Comparison of ENCODE assay signal across 8 cellular contexts in the genomic region with DNA sequence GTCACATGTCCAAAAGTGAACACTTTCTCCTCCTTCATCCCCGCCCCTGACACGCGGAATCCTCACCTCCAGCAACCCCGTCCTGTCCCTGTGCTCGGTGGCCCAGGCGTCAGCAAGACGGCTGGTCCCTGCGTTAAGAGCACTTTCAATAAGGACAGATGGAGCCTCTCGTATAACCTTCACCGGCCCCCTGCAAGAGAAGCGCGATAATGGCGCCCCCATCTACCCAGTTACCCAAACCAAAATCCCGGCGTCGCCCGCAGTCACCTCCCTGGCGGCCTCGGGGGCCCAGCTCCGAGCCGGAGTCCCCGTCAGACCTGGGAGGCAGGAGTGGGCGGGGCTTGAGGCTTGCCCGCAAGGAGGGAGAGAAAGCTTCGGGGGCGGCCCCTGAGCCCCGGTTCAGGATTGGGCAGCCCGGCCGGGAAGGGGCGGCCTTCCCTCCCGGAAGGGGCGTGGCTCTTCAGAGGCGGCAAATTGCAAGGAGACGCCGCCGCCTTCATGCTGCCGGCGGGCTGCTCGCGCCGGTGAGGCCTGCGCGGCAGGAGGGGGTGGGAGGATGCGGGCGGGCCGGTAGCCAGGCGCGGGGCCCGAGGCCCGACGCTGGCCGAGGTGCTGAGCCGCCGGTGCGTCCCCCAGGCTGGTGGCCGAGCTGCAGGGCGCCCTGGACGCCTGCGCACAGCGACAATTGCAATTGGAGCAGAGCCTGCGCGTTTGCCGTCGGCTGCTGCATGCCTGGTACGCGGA. TPM values are rescaled to one million over a fixed set of nuclear protein-coding genes. Genes with fewer than 3 reads are reported as not detected.
DNase-seq lines count a peak whose midpoint lies in the region; ATAC-seq and TF ChIP-seq lines count a peak whose summit lies in the region.

A gene with protein sequence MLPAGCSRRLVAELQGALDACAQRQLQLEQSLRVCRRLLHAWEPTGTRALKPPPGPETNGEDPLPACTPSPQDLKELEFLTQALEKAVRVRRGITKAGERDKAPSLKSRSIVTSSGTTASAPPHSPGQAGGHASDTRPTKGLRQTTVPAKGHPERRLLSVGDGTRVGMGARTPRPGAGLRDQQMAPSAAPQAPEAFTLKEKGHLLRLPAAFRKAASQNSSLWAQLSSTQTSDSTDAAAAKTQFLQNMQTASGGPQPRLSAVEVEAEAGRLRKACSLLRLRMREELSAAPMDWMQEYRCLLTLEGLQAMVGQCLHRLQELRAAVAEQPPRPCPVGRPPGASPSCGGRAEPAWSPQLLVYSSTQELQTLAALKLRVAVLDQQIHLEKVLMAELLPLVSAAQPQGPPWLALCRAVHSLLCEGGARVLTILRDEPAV (plus strand): TSS at position 463 of the 744 bp plus-strand sequence. CDS start 36 bp downstream, at position 499.

- H3K9me3 ChIP-seq in thyroid gland: no peaks in the 10 kb centered on the region

- peak; percentile 87 for DNase-seq in NCI-H1105 (lab: John Stamatoyannopoulos, UW)
- peak; percentile 94 for DNase-seq in SKM-1 (lab: John Stamatoyannopoulos, UW; ENCODE audit: unreplicated experiment)
- peak; percentile 99 for DNase-seq in glutamatergic neuron
- peak; percentile 97 for DNase-seq in osteocyte (ENCODE audit: extremely low spot score, unreplicated experiment)
- DNase-seq in thyroid gland: peak; percentile 98

- TF ChIP-seq CTCF in glutamatergic neuron (IDR thresholded peaks at IDR 0.05; ENCODE audit: partially characterized antibody, unreplicated experiment): peak; percentile 9
- no peak for TF ChIP-seq CTCF in osteocyte (IDR thresholded peaks at IDR 0.05)
- no peak for TF ChIP-seq CTCF in thyroid gland (IDR thresholded peaks at IDR 0.05)

- H3K9me3 Mint-ChIP-seq in activated naive CD4-positive, alpha-beta T cell treated with anti-CD3 and anti-CD28 coated beads, Interleukin-2, amount 50 U/mL, for 24 hours: no peaks in the 10 kb centered on the region
- H3K9me3 Mint-ChIP-seq in glutamatergic neuron (ENCODE audit: unreplicated experiment): peaks cover 6% of the 10 kb centered on the region
- no peaks in the 10 kb centered on the region for H3K9me3 Mint-ChIP-seq in osteocyte (ENCODE audit: unreplicated experiment)

- 0 to 1% methylated on average over 27 to 45 of the region's 66 CpGs for WGBS in thyroid gland, 2 donors

- H3K36me3 Mint-ChIP-seq in activated naive CD4-positive, alpha-beta T cell treated with anti-CD3 and anti-CD28 coated beads, Interleukin-2, amount 50 U/mL, for 24 hours: no peaks in the 10 kb centered on the region
- H3K36me3 Mint-ChIP-seq in glutamatergic neuron (ENCODE audit: unreplicated experiment) (no peaks in the 10 kb centered on the region), osteocyte (ENCODE audit: unreplicated experiment) (peaks cover 3% of the 10 kb centered on the region)

- H3K27ac Mint-ChIP-seq in activated naive CD4-positive, alpha-beta T cell treated with anti-CD3 and anti-CD28 coated beads, Interleukin-2, amount 50 U/mL, for 24 hours: peak within 1 kb of the TSS; percentile 82
- H3K27ac Mint-ChIP-seq in glutamatergic neuron (ENCODE audit: unreplicated experiment) (peak within 1 kb of the TSS; percentile 90), osteocyte (ENCODE audit: unreplicated experiment) (peak within 1 kb of the TSS; percentile 80)

- intact Hi-C loops in thyroid gland (cut with DNase I): no loop called here

- no peak within 1 kb of the TSS for H3K27ac ChIP-seq in thyroid gland

- H3K4me3 ChIP-seq in GM08714 (ENCODE audit: low read length) (peak within 1 kb of the TSS; percentile 86), thyroid gland (replicated peaks in 1 of 3) (peak within 1 kb of the TSS in 2 of 3 donors; percentile 46 to 77)

- no peaks in the 10 kb centered on the region for H3K36me3 ChIP-seq in thyroid gland

- H3K27me3 Mint-ChIP-seq in activated naive CD4-positive, alpha-beta T cell treated with anti-CD3 and anti-CD28 coated beads, Interleukin-2, amount 50 U/mL, for 24 hours: no peaks in the 10 kb centered on the region
- H3K27me3 Mint-ChIP-seq in glutamatergic neuron (ENCODE audit: unreplicated experiment) (peaks cover 14% of the 10 kb centered on the region), osteocyte (ENCODE audit: unreplicated experiment) (no peaks in the 10 kb centered on the region)

- peak within 1 kb of the TSS; percentile 91 for H3K4me3 Mint-ChIP-seq in activated naive CD4-positive, alpha-beta T cell treated with anti-CD3 and anti-CD28 coated beads, Interleukin-2, amount 50 U/mL, for 24 hours
- H3K4me3 Mint-ChIP-seq in glutamatergic neuron (ENCODE audit: unreplicated experiment): peak within 1 kb of the TSS; percentile 99
- H3K4me3 Mint-ChIP-seq in osteocyte (ENCODE audit: unreplicated experiment): peak within 1 kb of the TSS; percentile 81

- H3K4me1 ChIP-seq in thyroid gland: peaks cover 13 to 14% of the 10 kb centered on the region in 2 donors

- H3K4me1 Mint-ChIP-seq in activated naive CD4-positive, alpha-beta T cell treated with anti-CD3 and anti-CD28 coated beads, Interleukin-2, amount 50 U/mL, for 24 hours: peaks cover 6% of the 10 kb centered on the region
- H3K4me1 Mint-ChIP-seq in glutamatergic neuron (ENCODE audit: low read depth, unreplicated experiment) (peaks cover 6% of the 10 kb centered on the region), osteocyte (ENCODE audit: unreplicated experiment) (peaks cover 14% of the 10 kb centered on the region)

- H3K27me3 ChIP-seq in thyroid gland: no peaks in the 10 kb centered on the region

- ATAC-seq in HG02610 (IDR thresholded peaks at IDR 0.05; ENCODE audit: unreplicated experiment): peak; percentile 84

- no peak for TF ChIP-seq POLR2A in thyroid gland (IDR thresholded peaks at IDR 0.05)

RNA-seq across cellular contexts. Expression of the gene that starts here (rescaled TPM):
- total RNA-seq in glutamatergic neuron (ENCODE audit: unreplicated experiment): 21.1 TPM
- total RNA-seq in osteocyte: 4.4 and 6.7 TPM in 2 replicates
- under 1 TPM in 2 of 4 donors, not detected in 2; 0.83 to 0.96 TPM for total RNA-seq in thyroid gland

Comparison
In these comparisons a context has a peak if more than half of its experiments do, and no peak if none do; other contexts are left out.
1. Peak in DNase-seq and H3K4me3 ChIP-seq in thyroid gland; RNA of the gene not detected or under 1 TPM.